7 cellular contexts compared by ENCODE assay signal in the genomic region with DNA sequence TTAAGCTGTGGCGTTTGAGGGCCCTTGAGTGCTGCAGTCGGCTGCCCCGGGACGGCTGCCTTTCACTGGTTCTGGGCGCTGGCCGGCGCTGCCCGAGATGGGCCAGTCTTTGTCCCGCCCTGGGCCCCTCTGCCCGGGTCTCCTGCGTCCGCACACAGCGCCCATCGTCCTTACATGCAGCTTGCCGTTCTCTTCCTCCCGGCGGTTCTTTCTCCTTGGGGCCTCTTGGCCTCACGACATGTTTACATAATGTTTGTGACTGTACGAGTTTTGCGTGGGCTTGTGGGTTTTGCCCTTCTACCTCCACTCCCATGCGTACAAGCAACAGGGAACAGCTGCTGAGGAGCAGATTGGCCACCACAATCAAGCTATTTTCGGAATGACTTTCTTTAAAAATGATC. TPM values are rescaled to one million over a fixed set of nuclear protein-coding genes. Genes with fewer than 3 reads are reported as not detected.
DNase-seq lines count a peak whose midpoint lies in the region; ATAC-seq, FAIRE-seq and TF ChIP-seq lines count a peak whose summit lies in the region.

No MANE protein-coding gene starts in this region.

- peaks cover 7% of the 10 kb centered on the region; the same call in 1 of the 2 replicates for H3K4me1 ChIP-seq in IMR-90 (ENCODE audit: control insufficient read depth, insufficient read depth, low read length)
- peaks cover 31% of the 10 kb centered on the region for H3K4me1 ChIP-seq in mononuclear cell (ENCODE audit: insufficient read depth, low read length)

- BruUV-seq in IMR-90 (replicated peaks; lab: Mats Ljungman, UMichigan): no TSS peak

- H3K27ac ChIP-seq in IMR-90 (ENCODE audit: insufficient read depth, low read length): peak overlapping the region; percentile 95

- FAIRE-seq in GM12891 (lab: Jason Lieb, UNC): no peak

- peak overlapping the region; percentile 96 for H2AK9ac ChIP-seq in IMR-90 (replicated peaks; ENCODE audit: low read depth, low read length, poor library complexity)

- H3K4me2 ChIP-seq in IMR-90 (ENCODE audit: low read depth, low read length): peak overlapping the region; percentile 97; the same call in 1 of the 2 replicates

- TF ChIP-seq POLR2A in GM12891 (IDR thresholded peaks at IDR 0.05; ENCODE audit: low read depth, low read length) (no peak), IMR-90 (IDR thresholded peaks at IDR 0.05; ENCODE audit: low read depth, low read length) (peak; percentile 51; the same call in 1 of the 2 replicates)

- peak overlapping the region; percentile 92 for H2BK5ac ChIP-seq in IMR-90 (ENCODE audit: low read depth, low read length, poor library complexity, severe bottlenecking)

- in situ Hi-C loops in IMR-90 (cut with MboI; ENCODE audit: low sequenced_read_pairs): loop anchor here (5.0 to 10.0 kb wide), 2 partner anchors 192 to 450 kb away; no protein-coding TSS in a partner anchor

- POLR2A ChIA-PET in IMR-90 (lab: Charles Lee; ENCODE audit: unreplicated experiment): interaction anchor here (0.5 kb wide), 1 partner anchor 1342 kb away, joined by 3 read pairs; no protein-coding TSS in a partner anchor

- H3K4me3 ChIP-seq in IMR-90 (ENCODE audit: insufficient read depth, low read depth, low read length) (peak overlapping the region; percentile 78), epithelial cell of esophagus (ENCODE audit: low read length) (peak overlapping the region; percentile 79), mononuclear cell (ENCODE audit: low read length) (peak overlapping the region; percentile 83)

- peak overlapping the region; percentile 93 for H3K9ac ChIP-seq in IMR-90 (ENCODE audit: low read depth, low read length)

- intact Hi-C loops in IMR-90 (cut with micrococcal nuclease): loop anchor here (1.0 to 2.0 kb wide), 3 partner anchors 31 to 292 kb away; no protein-coding TSS in a partner anchor

- H4K20me1 ChIP-seq in IMR-90 (ENCODE audit: insufficient read depth, low read length): peaks cover 22% of the 10 kb centered on the region

- peak overlapping the region; percentile 89 for H3K4ac ChIP-seq in IMR-90 (ENCODE audit: low read depth, low read length)

- peak overlapping the region; percentile 99 for H2AFZ ChIP-seq in IMR-90 (replicated peaks; ENCODE audit: low read length, poor library complexity)

- H2BK20ac ChIP-seq in IMR-90 (ENCODE audit: low read depth, low read length): peak overlapping the region; percentile 34; the same call in 1 of the 2 replicates

- H3K18ac ChIP-seq in IMR-90 (ENCODE audit: low read depth, low read length): peak overlapping the region; percentile 51

- peak overlapping the region; percentile 66 for H4K91ac ChIP-seq in IMR-90 (ENCODE audit: insufficient read depth, low read depth, low read length)

- TF ChIP-seq RAD21 in IMR-90 (IDR thresholded peaks at IDR 0.05; ENCODE audit: low read length): no peak

- peaks cover 3 to 22% of the 10 kb centered on the region in 2 experiments; a peak in 2 of 4 replicates for H3K79me1 ChIP-seq in IMR-90 (ENCODE audit: low read depth in 1 of 2, low read length in 2 of 2)

- TF ChIP-seq CTCF in IMR-90 (conservative IDR thresholded peaks at IDR 0.05; ENCODE audit: low read depth, low read length) (no peak), epithelial cell of esophagus (IDR thresholded peaks at IDR 0.05; ENCODE audit: insufficient read depth, low read depth, low read length, missing control alignments) (no peak)

- peak overlapping the region; percentile 47 for H2AK5ac ChIP-seq in IMR-90 (ENCODE audit: low read depth, low read length)

- H4K5ac ChIP-seq in IMR-90 (ENCODE audit: low read depth, low read length): peak overlapping the region; percentile 16

- CTCF ChIA-PET in IMR-90 (lab: Yijun Ruan, JAX): interaction anchor here (0.6 to 2.6 kb wide), 7 partner anchors 13 to 1345 kb away, joined by 3 to 14 read pairs (median 5); no protein-coding TSS in a partner anchor

- peak overlapping the region; percentile 83 for H2BK120ac ChIP-seq in IMR-90 (ENCODE audit: low read depth, low read length)

- H3K9me3 ChIP-seq in IMR-90 (ENCODE audit: control insufficient read depth, insufficient read depth, low read length) (no peaks in the 10 kb centered on the region), mononuclear cell (ENCODE audit: low read depth, low read length) (no peaks in the 10 kb centered on the region)

- dilution Hi-C loops in IMR-90 (cut with HindIII; ENCODE audit: low sequenced_read_pairs, unreplicated experiment): no loop called here

- ATAC-seq in GM21737 (IDR thresholded peaks at IDR 0.05; ENCODE audit: unreplicated experiment) (peak; percentile 24), IMR-90 (ENCODE audit: low read depth) (peak; percentile 36)
- ATAC-seq in stimulated activated naive CD8-positive, alpha-beta T cell treated with anti-CD3 and anti-CD28 coated beads, Interleukin-15, Interleukin-2, amounts not matched to agents 100 U/mL and 50 U/mL, for 24 hours: peak; percentile 19

- H4K8ac ChIP-seq in IMR-90 (ENCODE audit: low read depth in 2 of 2, low read length in 2 of 2): peak overlapping the region in 1 of 2 experiments; percentile 53; a peak in 2 of 4 replicates

- H3K23ac ChIP-seq in IMR-90 (ENCODE audit: low read depth, low read length): peak overlapping the region; percentile 97

- H3K27me3 ChIP-seq in IMR-90 (ENCODE audit: control insufficient read depth, insufficient read depth, low read length) (no peaks in the 10 kb centered on the region), mononuclear cell (ENCODE audit: insufficient read depth, low read length) (peaks cover 7% of the 10 kb centered on the region)

- no peaks in the 10 kb centered on the region for H3K36me3 ChIP-seq in IMR-90 (ENCODE audit: control insufficient read depth, insufficient read depth, low read length)

- H3K14ac ChIP-seq in IMR-90 (replicated peaks; ENCODE audit: low read depth, low read length): peak overlapping the region; percentile 79

- H3K56ac ChIP-seq in IMR-90 (ENCODE audit: extremely low read depth, insufficient read depth, low read length): peak overlapping the region; percentile 86

- DNase-seq in GM12891 (ENCODE audit: insufficient read length, low spot score): peak; percentile 14
- peak; percentile 88 for DNase-seq in IMR-90
- peak; percentile 39 to 49 for DNase-seq in activated CD4-positive, alpha-beta T cell treated with anti-CD3 and anti-CD28 coated beads, Interleukin-2, amount 50 U/mL, for 48 hours
- peak; percentile 49 for DNase-seq in epithelial cell of esophagus (ENCODE audit: low read depth)
- peak; percentile 47 for DNase-seq in stimulated activated naive CD8-positive, alpha-beta T cell treated with anti-CD3 and anti-CD28 coated beads, Interleukin-15, Interleukin-2, amounts not matched to agents 100 U/mL and 50 U/mL, for 24 hours

- 0% methylated on average over 9 of the region's 22 CpGs; no CpG with 5 or more reads in 1 of the 2 experiments for WGBS in IMR-90 (ENCODE audit: extremely low coverage in 2 of 2, insufficient read length in 1 of 2), 2 experiments

- peak overlapping the region; percentile 36; the same call in 1 of the 3 replicates for H2BK15ac ChIP-seq in IMR-90 (ENCODE audit: low read depth, low read length)

- H3K9me1 ChIP-seq in IMR-90 (ENCODE audit: insufficient read depth, low read length): peaks cover 5% of the 10 kb centered on the region; the same call in 1 of the 2 replicates

TF ChIP-seq in GM12891, 5 proteins besides CTCF, POLR2A, EP300 and RAD21:
- TF ChIP-seq TAF1 (IDR thresholded peaks at IDR 0.05; ENCODE audit: low read depth, low read length): no peak
- no peak for TF ChIP-seq SPI1 (IDR thresholded peaks at IDR 0.05; ENCODE audit: low read depth, low read length)
- no peak for TF ChIP-seq POU2F2 (IDR thresholded peaks at IDR 0.05; ENCODE audit: low read depth, low read length)
- TF ChIP-seq PAX5 (IDR thresholded peaks at IDR 0.05; ENCODE audit: insufficient read depth, low read length, severe bottlenecking): no peak
- TF ChIP-seq POLR2AphosphoS5 (IDR thresholded peaks at IDR 0.05; ENCODE audit: low read depth, low read length): no peak

TF ChIP-seq in IMR-90, 13 proteins besides CTCF, POLR2A, EP300 and RAD21 (continues in another document):
- TF ChIP-seq BHLHE40 (IDR thresholded peaks at IDR 0.05; ENCODE audit: low read depth, low read length): peak; percentile 40
- TF ChIP-seq SMC3 (IDR thresholded peaks at IDR 0.05; ENCODE audit: low read depth, low read length): no peak
- TF ChIP-seq CHD1 (IDR thresholded peaks at IDR 0.05; ENCODE audit: low read depth, low read length): no peak
- no peak for TF ChIP-seq RFX5 (IDR thresholded peaks at IDR 0.05; ENCODE audit: low read depth, low read length)
- TF ChIP-seq FOS (IDR thresholded peaks at IDR 0.05; ENCODE audit: low read depth, low read length): peak; percentile 37
- TF ChIP-seq NFE2L2 (IDR thresholded peaks at IDR 0.05; ENCODE audit: low read depth, low read length): no peak
- no peak for TF ChIP-seq CEBPB (IDR thresholded peaks at IDR 0.05; ENCODE audit: low read depth, low read length)
- TF ChIP-seq USF2 (IDR thresholded peaks at IDR 0.05; ENCODE audit: low read depth, low read length): no peak
- TF ChIP-seq, protein P1, sequence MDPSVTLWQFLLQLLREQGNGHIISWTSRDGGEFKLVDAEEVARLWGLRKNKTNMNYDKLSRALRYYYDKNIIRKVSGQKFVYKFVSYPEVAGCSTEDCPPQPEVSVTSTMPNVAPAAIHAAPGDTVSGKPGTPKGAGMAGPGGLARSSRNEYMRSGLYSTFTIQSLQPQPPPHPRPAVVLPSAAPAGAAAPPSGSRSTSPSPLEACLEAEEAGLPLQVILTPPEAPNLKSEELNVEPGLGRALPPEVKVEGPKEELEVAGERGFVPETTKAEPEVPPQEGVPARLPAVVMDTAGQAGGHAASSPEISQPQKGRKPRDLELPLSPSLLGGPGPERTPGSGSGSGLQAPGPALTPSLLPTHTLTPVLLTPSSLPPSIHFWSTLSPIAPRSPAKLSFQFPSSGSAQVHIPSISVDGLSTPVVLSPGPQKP (IDR thresholded peaks at IDR 0.05; ENCODE audit: borderline replicate concordance, low read depth, low read length): no peak
- peak; percentile 75; the same call in 1 of the 2 replicates for TF ChIP-seq MXI1 (IDR thresholded peaks at IDR 0.05; ENCODE audit: borderline replicate concordance, low read depth, low read length)
- TF ChIP-seq RCOR1 (IDR thresholded peaks at IDR 0.05; ENCODE audit: insufficient replicate concordance, low read length): no peak
- TF ChIP-seq MAFK (IDR thresholded peaks at IDR 0.05; ENCODE audit: low read depth, low read length): no peak

RNA-seq across cellular contexts. Expression of gene TNPO1, which starts 0.6 kb away (rescaled TPM):
- 27.1 TPM for polyA plus RNA-seq in GM12891 (2012; ENCODE audit: low read depth, missing spikeins)
- total RNA-seq in IMR-90 (2012; rRNA removed) (400 and 527 TPM in 2 replicates), mononuclear cell (139 TPM)
- polyA plus RNA-seq in IMR-90 (2012; rRNA removed): 42.5 and 45.5 TPM in 2 replicates
- 9.4 and 12.8 TPM in 2 replicates for polyA plus RNA-seq in IMR-90 (2012; cell fraction: cytosol; rRNA removed)
- polyA plus RNA-seq in IMR-90 (2012; cell fraction: nucleus; rRNA removed; ENCODE audit: low replicate concordance): 4.1 and 28.1 TPM in 2 replicates

Comparison
In these comparisons a context has a peak if more than half of its experiments do, and no peak if none do; other contexts are left out.
1. Peak in every context shown above with its lines: DNase-seq, ATAC-seq, H3K4me3 ChIP-seq and H3K27ac ChIP-seq.
2. DNase-seq: peak in every context shown above with its lines; median percentile 88 in IMR-90; 49 in epithelial cell of esophagus; 47 in stimulated activated naive CD8-positive, alpha-beta T cell treated with anti-CD3 and anti-CD28 coated beads, Interleukin-15, Interleukin-2, amounts not matched to agents 100 U/mL and 50 U/mL, for 24 hours; 44 in activated CD4-positive, alpha-beta T cell treated with anti-CD3 and anti-CD28 coated beads, Interleukin-2, amount 50 U/mL, for 48 hours; 14 in GM12891.